In the genomic region with DNA sequence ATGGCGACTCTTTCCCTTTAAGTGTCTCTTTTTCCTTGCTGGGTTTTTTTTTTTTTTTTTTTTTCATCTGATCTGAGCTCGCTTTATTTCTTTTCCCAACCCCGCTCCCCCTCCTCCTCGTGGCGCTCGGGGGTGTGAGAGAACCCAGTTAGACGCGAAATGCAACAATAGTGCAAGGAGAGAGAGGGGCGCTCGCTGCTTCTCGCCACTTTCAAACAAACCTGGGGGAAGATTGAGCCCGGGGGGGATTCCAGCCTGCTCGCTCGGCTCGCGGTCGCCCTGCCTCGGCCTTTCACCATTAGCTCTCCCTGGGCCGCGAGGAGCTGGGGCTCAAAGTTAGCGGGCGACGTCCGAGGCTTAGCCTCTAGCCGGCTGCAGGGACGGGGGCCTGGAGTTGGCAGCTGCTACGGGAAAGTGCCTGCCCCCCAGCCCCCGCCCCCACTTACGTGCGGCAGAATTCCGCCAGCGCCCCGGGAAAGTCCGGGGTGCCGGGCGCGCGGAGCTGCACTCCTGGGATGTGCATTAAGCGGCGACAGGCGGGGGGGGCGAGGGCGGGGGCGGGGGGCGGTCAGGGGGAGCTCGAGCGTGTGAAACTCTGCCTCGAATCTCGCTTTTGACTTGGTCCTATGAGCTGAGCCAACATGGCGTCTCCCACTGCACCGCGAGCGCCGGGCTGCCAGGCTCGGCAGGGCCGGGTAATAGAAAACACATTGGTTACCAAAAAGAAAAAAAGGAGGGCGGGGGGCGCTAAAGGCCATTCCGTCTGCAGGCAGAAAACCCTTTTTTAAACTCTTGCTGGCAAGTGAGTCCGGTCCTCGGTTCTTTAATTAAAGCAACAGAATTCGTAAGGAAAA, we compare ENCODE assay signal across 8 cellular contexts. TPM values are rescaled to one million over a fixed set of nuclear protein-coding genes. Genes with fewer than 3 reads are reported as not detected.
DNase-seq lines count a peak whose midpoint lies in the region; ATAC-seq and TF ChIP-seq lines count a peak whose summit lies in the region.

No MANE protein-coding gene starts in this region.

- H3K4me1 ChIP-seq in BE2C (peaks cover 9% of the 10 kb centered on the region), iPS-18a (ENCODE audit: control insufficient read depth, low read depth, low read length) (peaks cover 60% of the 10 kb centered on the region), smooth muscle cell (ENCODE audit: low read depth) (peaks cover 71% of the 10 kb centered on the region)

- no peaks in the 10 kb centered on the region for H3F3A ChIP-seq in smooth muscle cell (ENCODE audit: low read depth)

- H3K4me3 ChIP-seq in BE2C (ENCODE audit: low read depth, low read length) (peak overlapping the region; percentile 74), astrocyte of the spinal cord (ENCODE audit: low read depth, low read length) (peak overlapping the region; percentile 99), iPS-18a (ENCODE audit: low read length) (peak overlapping the region; percentile 74), smooth muscle cell (peak overlapping the region; percentile 79)

- H3K9ac ChIP-seq in iPS-18a (ENCODE audit: low read length) = no peak overlapping the region
- peak overlapping the region; percentile 68 for H3K9ac ChIP-seq in smooth muscle cell (ENCODE audit: low read depth)

- in situ Hi-C loops in astrocyte of the spinal cord (cut with HindIII; ENCODE audit: low sequenced_read_pairs) = loop anchor here (25.0 kb wide), 1 partner anchor 1054 kb away; no protein-coding TSS in a partner anchor

- H3K36me3 ChIP-seq in BE2C (peaks cover 21% of the 10 kb centered on the region), iPS-18a (ENCODE audit: control insufficient read depth, low read depth, low read length) (no peaks in the 10 kb centered on the region), smooth muscle cell (ENCODE audit: low read depth) (no peaks in the 10 kb centered on the region)

- H3K27me3 ChIP-seq in BE2C (no peaks in the 10 kb centered on the region), iPS-18a (ENCODE audit: control insufficient read depth, insufficient read depth, low read length) (peaks cover 93% of the 10 kb centered on the region), smooth muscle cell (ENCODE audit: low read depth) (peaks cover 78% of the 10 kb centered on the region)

- peaks cover 19% of the 10 kb centered on the region for H3K79me2 ChIP-seq in smooth muscle cell (ENCODE audit: low read depth)

- peak overlapping the region; percentile 97 for H2AFZ ChIP-seq in smooth muscle cell (ENCODE audit: low read depth)

- TF ChIP-seq CTCF in BE2C (IDR thresholded peaks at IDR 0.05; ENCODE audit: low read depth, low read length) (no peak), astrocyte of the spinal cord (IDR thresholded peaks at IDR 0.05; ENCODE audit: low read depth, low read length) (no peak), smooth muscle cell (IDR thresholded peaks at IDR 0.05; ENCODE audit: borderline replicate concordance, insufficient read depth, poor library complexity, severe bottlenecking) (no peak)

- WGBS in smooth muscle cell (ENCODE audit: low lambda C conversion rate) = 4% methylated on average over 45 of the region's 62 CpGs

- peaks cover 16% of the 10 kb centered on the region for H4K20me1 ChIP-seq in smooth muscle cell (ENCODE audit: low read depth)

- DNase-seq in BE2C (peak; percentile 72), astrocyte of the spinal cord (ENCODE audit: low read depth, low spot score) (peak; percentile 71), smooth muscle cell (lab: John Stamatoyannopoulos, UW; ENCODE audit: unreplicated experiment) (no peak), NCI-H1436 treated with DMSO at 0.1 percent for 48 hours (lab: John Stamatoyannopoulos, UW) (no peak), NCI-H1048 (lab: John Stamatoyannopoulos, UW) (no peak)

- peak overlapping the region; percentile 99 for H3K4me2 ChIP-seq in smooth muscle cell

- no peak overlapping the region for H3K27ac ChIP-seq in iPS-18a (ENCODE audit: low read length)
- peak overlapping the region; percentile 40 for H3K27ac ChIP-seq in smooth muscle cell (ENCODE audit: low read depth)

- ATAC-seq in HG03460 (IDR thresholded peaks at IDR 0.05; ENCODE audit: unreplicated experiment) (peak; percentile 33), GM18517 (IDR thresholded peaks at IDR 0.05; ENCODE audit: unreplicated experiment) (no peak)

- H3K9me3 ChIP-seq in BE2C = no peaks in the 10 kb centered on the region
- no peaks in the 10 kb centered on the region for H3K9me3 ChIP-seq in iPS-18a (ENCODE audit: control insufficient read depth, low read depth, low read length)
- H3K9me3 ChIP-seq in smooth muscle cell (replicated peaks; ENCODE audit: low read depth) = no peaks in the 10 kb centered on the region

RNA-seq across cellular contexts. Expression of a gene that starts 10.3 kb away (rescaled TPM):
- polyA plus RNA-seq in BE2C (2012; ENCODE audit: insufficient read depth, insufficient read length, low read depth) = 82.4 TPM
- 4.5 and 9.8 TPM in 2 replicates for total RNA-seq in smooth muscle cell
- 4.7 and 11.3 TPM in 2 replicates for polyA plus RNA-seq in smooth muscle cell

Comparison
In these comparisons a context has a peak if more than half of its experiments do, and no peak if none do; other contexts are left out.
1. DNase-seq: peak in BE2C (single experiment) and astrocyte of the spinal cord (single experiment); none in smooth muscle cell (single experiment), NCI-H1436 treated with DMSO at 0.1 percent for 48 hours (single experiment) and NCI-H1048 (single experiment).
2. Peak in every context shown above with its lines, with median percentiles within 50 percentile points of each other: H3K4me3 ChIP-seq.